In the genomic region with DNA sequence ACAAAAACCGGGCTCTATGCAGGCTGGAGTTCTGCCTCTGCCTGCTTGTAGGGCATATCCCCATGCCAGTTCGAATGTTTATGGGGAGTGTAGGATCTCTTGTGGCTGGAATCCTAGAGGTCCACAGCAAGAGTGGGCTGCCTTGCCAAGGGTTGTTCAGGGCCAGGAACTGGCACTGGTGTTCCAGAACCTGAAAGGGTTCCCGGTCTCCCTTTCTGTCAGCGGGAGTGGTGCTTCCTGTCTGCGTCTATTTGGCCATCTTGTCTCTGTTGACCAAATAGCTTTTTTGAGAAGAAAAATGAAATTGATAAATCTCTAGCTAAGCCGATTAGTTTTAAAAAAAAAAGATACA, we compare ENCODE assay signal across 11 cellular contexts. TPM values are rescaled to one million over a fixed set of nuclear protein-coding genes. Genes with fewer than 3 reads are reported as not detected.
DNase-seq lines count a peak whose midpoint lies in the region; ATAC-seq lines count a peak whose summit lies in the region.
"Had no signal": no experiment of that assay in that cellular context is flagged by ENCODE, and none has a peak within 500 bp of the region (broad histone marks: within the 10 kb centered on the region; RNA-seq: fewer than 3 reads in every experiment).

No MANE protein-coding gene starts in this region.

- H3K9me3 Mint-ChIP-seq in dendritic cell treated with granulocyte-macrophage colony-stimulating factor and Interleukin-4, amounts not matched to agents 40 ng/mL and 50 ng/mL, for 4 days: no peaks in the 10 kb centered on the region

- peak overlapping the region; percentile 95 for H3K4me3 Mint-ChIP-seq in dendritic cell treated with granulocyte-macrophage colony-stimulating factor and Interleukin-4, amounts not matched to agents 40 ng/mL and 50 ng/mL, for 4 days

- H3K4me1 ChIP-seq in muscle layer of colon (ENCODE audit: insufficient read depth, low read length): no peaks in the 10 kb centered on the region
- H3K4me1 ChIP-seq in aorta (ENCODE audit: control insufficient read depth in 1 of 2, insufficient read depth in 2 of 2, low read length in 2 of 2): no peaks in the 10 kb centered on the region

- H3K27me3 ChIP-seq in muscle layer of colon (ENCODE audit: control insufficient read depth in 1 of 2, insufficient read depth in 2 of 2, low read length in 2 of 2) (no peaks in the 10 kb centered on the region), aorta (ENCODE audit: control insufficient read depth in 1 of 2, insufficient read depth in 2 of 2, low read length in 1 of 2) (no peaks in the 10 kb centered on the region)

- 28 to 35% methylated on average over 6 of the region's 6 CpGs for WGBS in aorta, 2 donors

- H3K36me3 ChIP-seq in muscle layer of colon (ENCODE audit: insufficient read depth, low read length): no peaks in the 10 kb centered on the region
- no peaks in the 10 kb centered on the region for H3K36me3 ChIP-seq in aorta (ENCODE audit: control insufficient read depth in 1 of 2, insufficient read depth in 2 of 2, low read length in 1 of 2)

- H3K27ac Mint-ChIP-seq in dendritic cell treated with granulocyte-macrophage colony-stimulating factor and Interleukin-4, amounts not matched to agents 40 ng/mL and 50 ng/mL, for 4 days: peak overlapping the region; percentile 95

- intact Hi-C loops in Right ventricle myocardium inferior (cut with DNase I): loop anchor here (10.0 kb wide), 1 partner anchor 61 kb away; the partner anchor contains the start of gene GABARAPL1
- intact Hi-C loops in cardiac septum (cut with DNase I): loop anchor here (1.0 kb wide), 1 partner anchor 36 kb away; no protein-coding TSS in a partner anchor
- intact Hi-C loops in dendritic cell treated with granulocyte-macrophage colony-stimulating factor and Interleukin-4, amounts not matched to agents 40 ng/mL and 50 ng/mL, for 4 days (cut with micrococcal nuclease): no loop called here
- intact Hi-C loops in aorta (cut with DNase I): loop anchor here in 1 of 2 donors (5.0 kb wide), 1 partner anchor 33 kb away; no protein-coding TSS in a partner anchor

- peaks cover 18% of the 10 kb centered on the region for H3K4me1 Mint-ChIP-seq in dendritic cell treated with granulocyte-macrophage colony-stimulating factor and Interleukin-4, amounts not matched to agents 40 ng/mL and 50 ng/mL, for 4 days (ENCODE audit: low read depth)

- no peak overlapping the region for H3K27ac ChIP-seq in muscle layer of colon (ENCODE audit: low read depth, low read length)
- no peak overlapping the region for H3K27ac ChIP-seq in aorta (ENCODE audit: low read depth in 1 of 2, low read length in 2 of 2)

- H3K36me3 Mint-ChIP-seq in dendritic cell treated with granulocyte-macrophage colony-stimulating factor and Interleukin-4, amounts not matched to agents 40 ng/mL and 50 ng/mL, for 4 days (ENCODE audit: low read depth): no peaks in the 10 kb centered on the region

- no peaks in the 10 kb centered on the region for H3K9me3 ChIP-seq in muscle layer of colon (ENCODE audit: low read length)
- no peaks in the 10 kb centered on the region for H3K9me3 ChIP-seq in aorta (ENCODE audit: control insufficient read depth, low read length)

- peak overlapping the region; percentile 36 for H3K9ac ChIP-seq in muscle layer of colon (ENCODE audit: low read length)

- DNase-seq in Right ventricle myocardium inferior (ENCODE audit: missing footprints) (no peak), cardiac septum (ENCODE audit: low spot score) (no peak), aorta (no peak), Ammon's horn (ENCODE audit: low spot score) (no peak)
- DNase-seq in activated CD4-positive, alpha-beta T cell treated with anti-CD3 and anti-CD28 coated beads, Interleukin-2, amount 50 U/mL, for 48 hours: no peak
- DNase-seq: erythroblast, SHP77 treated with DMSO at 0.1 percent for 48 hours had no signal

- peaks cover 2% of the 10 kb centered on the region for H3K27me3 Mint-ChIP-seq in dendritic cell treated with granulocyte-macrophage colony-stimulating factor and Interleukin-4, amounts not matched to agents 40 ng/mL and 50 ng/mL, for 4 days

- H3K4me3 ChIP-seq in muscle layer of colon (ENCODE audit: low read depth in 1 of 2, low read length in 2 of 2) (peak overlapping the region in 1 of 2 donors; percentile 75), aorta (ENCODE audit: low read length in 2 of 2) (no peak overlapping the region)

- peak; percentile 49 for ATAC-seq in Right ventricle myocardium inferior
- peak; percentile 36 for ATAC-seq in aorta (ENCODE audit: low FRiP score)
- no peak for ATAC-seq in HG03571 (IDR thresholded peaks at IDR 0.05; ENCODE audit: unreplicated experiment)

RNA-seq across cellular contexts. Expression of gene OLR1, which starts 17.8 kb away (rescaled TPM):
- total RNA-seq in Right ventricle myocardium inferior (0.24 TPM), cardiac septum (0.43 TPM), aorta (1 to 10 TPM; 8.4 to 9.3 TPM)
- polyA plus RNA-seq in aorta: 1 to 10 TPM in 1 of 2 donors, not detected in 1; 4.4 TPM

RNA-seq across cellular contexts. Expression of gene CLEC7A, which starts 24.1 kb away (rescaled TPM):
- total RNA-seq in Right ventricle myocardium inferior (3.1 TPM), cardiac septum (2.6 TPM), aorta (10 to 100 TPM; 25.8 to 33.5 TPM)
- polyA plus RNA-seq in aorta: 1 to 10 TPM; 2.9 to 4.8 TPM
- total RNA-seq: Daoy had no signal

RNA-seq across cellular contexts. Expression of gene TMEM52B, which starts 24.7 kb away (rescaled TPM):
- total RNA-seq in Right ventricle myocardium inferior (not detected), cardiac septum (not detected), aorta (under 1 TPM; 0.13 to 0.27 TPM)
- polyA plus RNA-seq in aorta: under 1 TPM; 0.05 to 0.63 TPM

RNA-seq across cellular contexts. Expression of gene CLEC1A, which starts 55.3 kb away (rescaled TPM):
- total RNA-seq in Right ventricle myocardium inferior (3.7 TPM), cardiac septum (2.2 TPM), aorta (10 to 100 TPM in 1 of 2 donors, 1 to 10 TPM in 1; 7.0 to 12.9 TPM)
- under 1 TPM in 1 of 2 donors, not detected in 1; 0.51 TPM for polyA plus RNA-seq in aorta

RNA-seq across cellular contexts. Expression of gene GABARAPL1, which starts 58.6 kb away (rescaled TPM):
- total RNA-seq in Right ventricle myocardium inferior (282 TPM), cardiac septum (280 TPM), aorta (100 to 1,000 TPM; 103 to 111 TPM)
- 10 to 100 TPM; 74.5 to 84.1 TPM for polyA plus RNA-seq in aorta
